In genomic region chr17:65190467-65191095, GRCh38 we compare ENCODE assay signal across 21 cellular contexts. TPM values are rescaled to one million over a fixed set of nuclear protein-coding genes. Genes with fewer than 3 reads are reported as not detected.
A peak's percentile ranks its signal among the peaks of the same experiment; 100 is the strongest.
DNase-seq lines count a peak whose midpoint lies in the region; ATAC-seq and TF ChIP-seq lines count a peak whose summit lies in the region.
"Had no signal": no experiment of that assay in that cellular context is flagged by ENCODE, and none has a peak within 500 bp of the region (broad histone marks: within the 10 kb centered on the region; RNA-seq: fewer than 3 reads in every experiment).

No MANE protein-coding gene starts in this region.

- H4K20me1 ChIP-seq in SK-N-SH (ENCODE audit: insufficient read depth), result no peaks in the 10 kb centered on the region

- peaks cover 4% of the 10 kb centered on the region for H3F3A ChIP-seq in SK-N-SH (replicated peaks; ENCODE audit: insufficient read depth)

- H3K36me3 Mint-ChIP-seq in osteocyte (ENCODE audit: unreplicated experiment) (no peaks in the 10 kb centered on the region), Calu3 (ENCODE audit: insufficient read depth, unreplicated experiment) (no peaks in the 10 kb centered on the region)

- no peak overlapping the region for H3K9ac ChIP-seq in SK-N-SH

- H3K27me3 ChIP-seq in SK-N-SH (ENCODE audit: insufficient read depth) (no peaks in the 10 kb centered on the region), heart right ventricle (peaks cover 0 to 22% (median 0%) of the 10 kb centered on the region in 7 donors)
- H3K27me3 ChIP-seq: gastrocnemius medialis, pancreas had no signal

- H3K9me3 Mint-ChIP-seq in osteocyte (ENCODE audit: unreplicated experiment) (no peaks in the 10 kb centered on the region), Calu3 (ENCODE audit: low read depth, unreplicated experiment) (no peaks in the 10 kb centered on the region)
- H3K9me3 Mint-ChIP-seq: activated B cell treated with CpG ODN at 0.5 μM for 24 hours; activated T-helper 17 cell treated with anti-CD3 and anti-CD28 coated beads, Interleukin-2, amount 50 U/mL, for 72 hours had no signal

- CTCF ChIA-PET in SK-N-SH (lab: Yijun Ruan, JAX), result interaction anchor here (1.2 kb wide), 1 partner anchor 53 kb away, joined by 3 read pairs; the partner anchor contains the start of gene RGS9
- CTCF ChIA-PET in Calu3 (lab: Charles Lee), result no interaction called here

- H2AFZ ChIP-seq in SK-N-SH (ENCODE audit: low read depth), result no peak overlapping the region

- 56% methylated on average over 6 of the region's 6 CpGs for WGBS in SK-N-SH (ENCODE audit: low lambda C conversion rate)
- 84 to 90% methylated on average over 6 of the region's 6 CpGs for WGBS in heart right ventricle, 2 donors

- no peaks in the 10 kb centered on the region for H3K79me2 ChIP-seq in SK-N-SH (ENCODE audit: insufficient read depth)

- no peaks in the 10 kb centered on the region for H3K9me3 ChIP-seq in SK-N-SH
- no peaks in the 10 kb centered on the region for H3K9me3 ChIP-seq in heart right ventricle
- H3K9me3 ChIP-seq: gastrocnemius medialis, pancreas had no signal

- no peak for TF ChIP-seq RAD21 in SK-N-SH (IDR thresholded peaks at IDR 0.05; ENCODE audit: low read length)

- no peaks in the 10 kb centered on the region for H3K9me2 ChIP-seq in SK-N-SH

- H3K27me3 Mint-ChIP-seq in osteocyte (ENCODE audit: unreplicated experiment) (no peaks in the 10 kb centered on the region), Calu3 (ENCODE audit: unreplicated experiment) (peaks cover under 1% of the 10 kb centered on the region)
- H3K27me3 Mint-ChIP-seq: activated B cell treated with CpG ODN at 0.5 μM for 24 hours; activated T-helper 17 cell treated with anti-CD3 and anti-CD28 coated beads, Interleukin-2, amount 50 U/mL, for 72 hours; B cell had no signal

- H3K4me1 ChIP-seq in SK-N-SH (ENCODE audit: control insufficient read depth in 1 of 2, insufficient read depth in 2 of 2, low read depth in 1 of 2, low read length in 1 of 2), result peaks cover 15 to 19% of the 10 kb centered on the region in 2 experiments; a peak in 3 of 4 replicates
- no peaks in the 10 kb centered on the region for H3K4me1 ChIP-seq in heart right ventricle
- H3K4me1 ChIP-seq: gastrocnemius medialis, pancreas had no signal

- H3K36me3 ChIP-seq in SK-N-SH (replicated peaks in 1 of 2; ENCODE audit: control insufficient read depth in 1 of 2, insufficient read depth in 2 of 2, low read length in 1 of 2) (no peaks in the 10 kb centered on the region), heart right ventricle (no peaks in the 10 kb centered on the region)
- H3K36me3 ChIP-seq: gastrocnemius medialis, pancreas had no signal

- DNase-seq in GM03348 (ENCODE audit: low spot score), result peak; percentile 45
- DNase-seq in SK-N-SH, result no peak
- DNase-seq in epithelial cell of esophagus (ENCODE audit: low read depth), result peak; percentile 45
- DNase-seq in osteocyte (ENCODE audit: extremely low spot score, unreplicated experiment), result no peak
- DNase-seq in Calu3, result no peak
- DNase-seq in SHP77 (lab: John Stamatoyannopoulos, UW), result no peak
- DNase-seq in heart right ventricle, result no peak
- no peak for DNase-seq in activated CD4-positive, CD25-positive, alpha-beta regulatory T cell (lab: John Stamatoyannopoulos, UW)
- DNase-seq: activated B cell treated with CpG ODN at 0.5 μM for 24 hours; activated CD8-positive, alpha-beta memory T cell treated with anti-CD3 and anti-CD28 coated beads for 24 hours; gastrocnemius medialis; left ventricle myocardium superior; NCI-H187 treated with DMSO at 0.1 percent for 48 hours; NCI-H446 treated with DMSO at 0.1 percent for 48 hours; pancreas; Right ventricle myocardium superior; stimulated activated CD4-positive, alpha-beta T cell treated with anti-CD3 and anti-CD28 coated beads, Interleukin-4, amount 100 ng/mL, for 4 hours; stimulated activated CD8-positive, alpha-beta memory T cell treated with anti-CD3 and anti-CD28 coated beads, Interleukin-4, amount 100 ng/mL, for 48 hours had no signal

- intact Hi-C loops in Calu3 (cut with micrococcal nuclease; ENCODE audit: unreplicated experiment) (no loop called here), heart right ventricle (cut with DNase I) (loop anchor here in 6 of 10 donors (10.0 kb wide), 6 partner anchors 86 to 266 kb away; no protein-coding TSS in a partner anchor)

- no peak for ATAC-seq in heart right ventricle
- ATAC-seq: activated T-helper 17 cell treated with anti-CD3 and anti-CD28 coated beads, Interleukin-2, amount 50 U/mL, for 72 hours; gastrocnemius medialis; HCT116; left ventricle myocardium superior; pancreas had no signal

- TF ChIP-seq CTCF in SK-N-SH (IDR thresholded peaks at IDR 0.05) (no peak), epithelial cell of esophagus (IDR thresholded peaks at IDR 0.05; ENCODE audit: insufficient read depth, low read depth, low read length, missing control alignments) (no peak), osteocyte (IDR thresholded peaks at IDR 0.05) (no peak), Calu3 (IDR thresholded peaks at IDR 0.05; ENCODE audit: unreplicated experiment) (no peak), heart right ventricle (IDR thresholded peaks at IDR 0.05) (no peak)

- H3K27ac Mint-ChIP-seq in osteocyte (ENCODE audit: unreplicated experiment) (peak overlapping the region; percentile 79), Calu3 (ENCODE audit: unreplicated experiment) (no peak overlapping the region)
- H3K27ac Mint-ChIP-seq: activated B cell treated with CpG ODN at 0.5 μM for 24 hours; activated T-helper 17 cell treated with anti-CD3 and anti-CD28 coated beads, Interleukin-2, amount 50 U/mL, for 72 hours; B cell had no signal

- TF ChIP-seq EP300 in SK-N-SH (IDR thresholded peaks at IDR 0.05; ENCODE audit: borderline replicate concordance in 1 of 2, low read depth in 1 of 2, low read length in 1 of 2), result no peak

- peaks cover 50% of the 10 kb centered on the region for H3K4me1 Mint-ChIP-seq in osteocyte (ENCODE audit: unreplicated experiment)
- peaks cover 9% of the 10 kb centered on the region for H3K4me1 Mint-ChIP-seq in Calu3 (ENCODE audit: low read depth, unreplicated experiment)
- H3K4me1 Mint-ChIP-seq: activated B cell treated with CpG ODN at 0.5 μM for 24 hours, B cell had no signal

- POLR2A ChIA-PET in SK-N-SH (lab: Yijun Ruan, JAX), result no interaction called here

- no peak overlapping the region for H3K4me3 ChIP-seq in SK-N-SH (ENCODE audit: low read depth in 2 of 2, low read length in 1 of 2)
- no peak overlapping the region for H3K4me3 ChIP-seq in epithelial cell of esophagus (ENCODE audit: low read length)
- no peak overlapping the region for H3K4me3 ChIP-seq in heart right ventricle
- H3K4me3 ChIP-seq: gastrocnemius medialis, pancreas had no signal

- H3K27ac ChIP-seq in SK-N-SH (ENCODE audit: low read depth in 2 of 2, low read length in 1 of 2), result peak overlapping the region in 1 of 2 experiments; percentile 63; a peak in 1 of 4 replicates
- H3K27ac ChIP-seq in heart right ventricle, result no peak overlapping the region
- H3K27ac ChIP-seq: gastrocnemius medialis, pancreas had no signal

- no TSS peak for BruUV-seq in Calu3 (replicated peaks; lab: Mats Ljungman, UMichigan)

- H3K4me3 Mint-ChIP-seq in osteocyte (ENCODE audit: unreplicated experiment) (no peak overlapping the region), Calu3 (ENCODE audit: low read depth, unreplicated experiment) (no peak overlapping the region)
- H3K4me3 Mint-ChIP-seq: activated B cell treated with CpG ODN at 0.5 μM for 24 hours; activated T-helper 17 cell treated with anti-CD3 and anti-CD28 coated beads, Interleukin-2, amount 50 U/mL, for 72 hours; B cell had no signal

- H3K4me2 ChIP-seq in SK-N-SH, result peak overlapping the region; percentile 24; the same call in 1 of the 2 replicates

TF ChIP-seq in SK-N-SH, 30 proteins besides CTCF, POLR2A, EP300 and RAD21 (continues in another document):
- TF ChIP-seq USF1 (IDR thresholded peaks at IDR 0.05; ENCODE audit: borderline replicate concordance, low read depth) (no peak), TEAD4 (IDR thresholded peaks at IDR 0.05; ENCODE audit: borderline replicate concordance, insufficient read depth) (no peak), FOSL2 (IDR thresholded peaks at IDR 0.05; ENCODE audit: borderline replicate concordance, low read depth) (peak; percentile 22), YY1 (IDR thresholded peaks at IDR 0.05; ENCODE audit: low read depth) (no peak), MXI1 (IDR thresholded peaks at IDR 0.05; ENCODE audit: low read depth, low read length) (no peak), GABPA (IDR thresholded peaks at IDR 0.05; ENCODE audit: low read depth) (no peak), NRF1 (IDR thresholded peaks at IDR 0.05; ENCODE audit: low read depth, low read length) (no peak), PBX3 (IDR thresholded peaks at IDR 0.05) (no peak; the same call in 1 of the 2 replicates), JUND (IDR thresholded peaks at IDR 0.05) (no peak), TCF12 (IDR thresholded peaks at IDR 0.05) (peak; percentile 24; the same call in 1 of the 2 replicates)

RNA-seq across cellular contexts. Expression of gene RGS9, which starts 53.4 kb away (rescaled TPM):
- polyA plus RNA-seq in SK-N-SH (2012; rRNA removed) (1.3 and 1.4 TPM in 2 replicates), heart right ventricle (1 to 10 TPM in 1 of 2 donors, under 1 TPM in 1; 0.61 to 1.8 TPM)
- 1.6 and 1.9 TPM in 2 replicates for polyA plus RNA-seq in SK-N-SH (2012; cell fraction: cytosol; rRNA removed)
- 0.79 and 0.94 TPM in 2 replicates for polyA plus RNA-seq in SK-N-SH (2012; cell fraction: nucleus; rRNA removed)
- total RNA-seq in osteocyte (4.0 and 6.5 TPM in 2 replicates), Calu3 (2022) (0.49 and 0.54 TPM in 2 replicates), heart right ventricle (1 to 10 TPM in 5 of 10 donors, under 1 TPM in 5; 0.36 to 3.0 (median 1.1) TPM)

Comparison
In these comparisons a context has a peak if more than half of its experiments do, and no peak if none do; other contexts are left out.
1. DNase-seq: peak in GM03348 (single experiment) and epithelial cell of esophagus (single experiment); none in SK-N-SH (single experiment), osteocyte (single experiment), Calu3 (single experiment), SHP77 (0 of 2), heart right ventricle (0 of 2) and activated CD4-positive, CD25-positive, alpha-beta regulatory T cell (0 of 4).